In the genomic region with DNA sequence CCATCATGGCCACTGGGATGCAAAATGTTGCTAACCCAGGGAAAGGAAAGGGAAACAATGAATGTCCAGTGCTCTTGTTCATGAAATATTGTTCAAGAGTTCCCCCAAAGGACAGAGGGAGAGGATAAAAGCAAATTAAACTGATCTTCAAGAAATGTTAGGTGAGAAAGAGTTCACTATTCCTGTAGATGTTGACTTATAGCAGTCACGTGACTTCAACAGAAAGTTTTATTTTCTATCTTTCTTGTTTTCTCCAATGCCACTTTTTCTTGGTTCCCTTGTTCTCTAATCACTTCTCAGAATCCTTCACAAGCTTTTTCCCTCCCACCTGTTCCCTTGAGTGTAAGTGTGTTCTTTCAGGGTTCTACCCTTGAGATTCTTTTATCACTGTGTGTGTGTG, we compare ENCODE assay signal across 2 cellular contexts.
TF ChIP-seq lines count a peak whose summit lies in the region.

No MANE protein-coding gene starts in this region.

TF ChIP-seq in HepG2, 621 proteins besides CTCF, POLR2A, EP300 and RAD21 (continued from another document):
- peak; percentile 88 for TF ChIP-seq RAD51 (IDR thresholded peaks at IDR 0.05; ENCODE audit: borderline replicate concordance)
TF ChIP-seq in HepG2: peak in this region for 2.

TF ChIP-seq in K562, 482 proteins besides CTCF, POLR2A, EP300 and RAD21 (continued from another document):
- no peak for TF ChIP-seq RERE (CRISPR knock-in tag; IDR thresholded peaks at IDR 0.05; ENCODE audit: borderline replicate concordance)
